Comparison of ENCODE assay signal across 1 cellular context in the genomic region with DNA sequence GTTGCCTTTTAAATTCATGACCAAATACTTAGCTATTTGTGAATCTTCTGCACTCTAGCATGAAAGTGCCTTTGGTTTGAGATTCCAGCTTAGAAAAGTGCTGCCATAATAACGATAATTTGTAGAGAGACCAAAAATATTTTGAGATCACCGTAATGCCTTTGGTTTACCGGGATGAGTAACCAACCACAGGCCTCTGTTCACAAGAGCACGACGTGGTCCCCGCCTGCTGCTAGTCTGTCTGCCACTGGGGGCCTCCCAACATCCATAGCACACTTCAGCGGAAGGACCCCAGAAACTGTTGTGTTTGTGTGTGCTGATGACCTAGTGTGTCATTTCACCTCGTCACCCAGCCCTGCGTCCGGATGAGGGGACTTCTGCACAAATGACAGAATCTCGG.
TF ChIP-seq lines count a peak whose summit lies in the region.

No MANE protein-coding gene starts in this region.

TF ChIP-seq in GM12878, 131 proteins besides CTCF, POLR2A, EP300 and RAD21 (continued from another document):
- TF ChIP-seq, protein P1, sequence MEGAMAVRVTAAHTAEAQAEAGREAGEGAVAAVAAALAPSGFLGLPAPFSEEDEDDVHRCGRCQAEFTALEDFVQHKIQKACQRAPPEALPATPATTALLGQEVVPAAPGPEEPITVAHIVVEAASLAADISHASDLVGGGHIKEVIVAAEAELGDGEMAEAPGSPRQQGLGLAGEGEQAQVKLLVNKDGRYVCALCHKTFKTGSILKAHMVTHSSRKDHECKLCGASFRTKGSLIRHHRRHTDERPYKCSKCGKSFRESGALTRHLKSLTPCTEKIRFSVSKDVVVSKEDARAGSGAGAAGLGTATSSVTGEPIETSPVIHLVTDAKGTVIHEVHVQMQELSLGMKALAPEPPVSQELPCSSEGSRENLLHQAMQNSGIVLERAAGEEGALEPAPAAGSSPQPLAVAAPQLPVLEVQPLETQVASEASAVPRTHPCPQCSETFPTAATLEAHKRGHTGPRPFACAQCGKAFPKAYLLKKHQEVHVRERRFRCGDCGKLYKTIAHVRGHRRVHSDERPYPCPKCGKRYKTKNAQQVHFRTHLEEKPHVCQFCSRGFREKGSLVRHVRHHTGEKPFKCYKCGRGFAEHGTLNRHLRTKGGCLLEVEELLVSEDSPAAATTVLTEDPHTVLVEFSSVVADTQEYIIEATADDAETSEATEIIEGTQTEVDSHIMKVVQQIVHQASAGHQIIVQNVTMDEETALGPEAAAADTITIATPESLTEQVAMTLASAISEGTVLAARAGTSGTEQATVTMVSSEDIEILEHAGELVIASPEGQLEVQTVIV (IDR thresholded peaks at IDR 0.05; ENCODE audit: borderline replicate concordance, partially characterized antibody), result no peak
- TF ChIP-seq NR2C2 (IDR thresholded peaks at IDR 0.05; ENCODE audit: borderline replicate concordance, control insufficient read depth, insufficient read length, low read depth), result no peak
- no peak for TF ChIP-seq CHD2 (IDR thresholded peaks at IDR 0.05; ENCODE audit: borderline replicate concordance, low read depth, low read length)
- no peak for TF ChIP-seq KAT2A (conservative IDR thresholded peaks at IDR 0.05; ENCODE audit: control insufficient read depth, low read depth, low read length)
